Comparison of ENCODE assay signal across 9 cellular contexts in genomic region chr11:46315033-46315738, GRCh38. TPM values are rescaled to one million over a fixed set of nuclear protein-coding genes. Genes with fewer than 3 reads are reported as not detected.
DNase-seq lines count a peak whose midpoint lies in the region; ATAC-seq and TF ChIP-seq lines count a peak whose summit lies in the region.
"Had no signal": no experiment of that assay in that cellular context is flagged by ENCODE, and none has a peak within 500 bp of the region (broad histone marks: within the 10 kb centered on the region; RNA-seq: fewer than 3 reads in every experiment).

No MANE protein-coding gene starts in this region.

- POLR2A ChIA-PET in AG04449 (lab: Yijun Ruan, JAX) = interaction anchor here (0.9 to 1.6 kb wide), 3 partner anchors 72 to 77 kb away, joined by 3 to 4 read pairs (median 4); no protein-coding TSS in a partner anchor

- no peak overlapping the region for H3K4me3 ChIP-seq in AG04449 (ENCODE audit: low read depth, low read length)

- no peak for DNase-seq in AG04449 (ENCODE audit: low read depth, low spot score)
- peak; percentile 80 for DNase-seq in GM19240 (ENCODE audit: insufficient read length, low spot score)
- DNase-seq in NCI-H69 (lab: John Stamatoyannopoulos, UW) = peak; percentile 86
- peak; percentile 71 to 75 for DNase-seq in activated CD4-positive, alpha-beta T cell treated with anti-CD3 and anti-CD28 coated beads, Interleukin-2, amount 50 U/mL, for 4 hours
- peak; percentile 87 for DNase-seq in ecto neural progenitor cell (ENCODE audit: low spot score)
- DNase-seq in mucosa of gallbladder (ENCODE audit: low spot score) = peak; percentile 77

- TF ChIP-seq CTCF in AG04449 (IDR thresholded peaks at IDR 0.05; ENCODE audit: insufficient read depth, low read length, missing control alignments) = peak; percentile 71

- no peaks in the 10 kb centered on the region for H3K36me3 Mint-ChIP-seq in stimulated activated memory B cell treated with anti-CD40 and anti-IgM and Interleukin-4, amounts not matched to agents 10 μg/mL and 1 μg/mL and 100 μg/mL, for 72 hours

- H3K4me3 Mint-ChIP-seq in stimulated activated memory B cell treated with anti-CD40 and anti-IgM and Interleukin-4, amounts not matched to agents 10 μg/mL and 1 μg/mL and 100 μg/mL, for 72 hours = no peak overlapping the region
- H3K4me3 Mint-ChIP-seq: stimulated activated naive CD8-positive, alpha-beta T cell treated with anti-CD3 and anti-CD28 coated beads, Interleukin-15, Interleukin-2, amounts not matched to agents 100 ng/mL and 50 ng/mL, for 24 hours had no signal

- peaks cover 42% of the 10 kb centered on the region for H3K27me3 Mint-ChIP-seq in stimulated activated memory B cell treated with anti-CD40 and anti-IgM and Interleukin-4, amounts not matched to agents 10 μg/mL and 1 μg/mL and 100 μg/mL, for 72 hours
- H3K27me3 Mint-ChIP-seq: stimulated activated naive CD8-positive, alpha-beta T cell treated with anti-CD3 and anti-CD28 coated beads, Interleukin-15, Interleukin-2, amounts not matched to agents 100 ng/mL and 50 ng/mL, for 24 hours had no signal

- no peak overlapping the region for H3K27ac Mint-ChIP-seq in stimulated activated memory B cell treated with anti-CD40 and anti-IgM and Interleukin-4, amounts not matched to agents 10 μg/mL and 1 μg/mL and 100 μg/mL, for 72 hours
- H3K27ac Mint-ChIP-seq: stimulated activated naive CD8-positive, alpha-beta T cell treated with anti-CD3 and anti-CD28 coated beads, Interleukin-15, Interleukin-2, amounts not matched to agents 100 ng/mL and 50 ng/mL, for 24 hours had no signal

- peaks cover 23% of the 10 kb centered on the region for H3K4me1 Mint-ChIP-seq in stimulated activated memory B cell treated with anti-CD40 and anti-IgM and Interleukin-4, amounts not matched to agents 10 μg/mL and 1 μg/mL and 100 μg/mL, for 72 hours

- no peaks in the 10 kb centered on the region for H3K9me3 Mint-ChIP-seq in stimulated activated memory B cell treated with anti-CD40 and anti-IgM and Interleukin-4, amounts not matched to agents 10 μg/mL and 1 μg/mL and 100 μg/mL, for 72 hours
- H3K9me3 Mint-ChIP-seq: stimulated activated naive CD8-positive, alpha-beta T cell treated with anti-CD3 and anti-CD28 coated beads, Interleukin-15, Interleukin-2, amounts not matched to agents 100 ng/mL and 50 ng/mL, for 24 hours had no signal

- CTCF ChIA-PET in AG04449 (lab: Yijun Ruan, JAX) = interaction anchor here (0.8 to 20.0 kb wide), 17 partner anchors 8 to 192 kb away, joined by 3 to 661 read pairs (median 5); partner anchors contain the start of gene CREB3L1

- ATAC-seq in stimulated activated memory B cell treated with anti-CD40 and anti-IgM and Interleukin-4, amounts not matched to agents 10 μg/mL and 1 μg/mL and 100 μg/mL, for 72 hours = peak; percentile 52
- ATAC-seq in HG02840 (IDR thresholded peaks at IDR 0.05; ENCODE audit: low FRiP score, unreplicated experiment) = no peak

RNA-seq across cellular contexts. Expression of gene DGKZ, which starts 32.1 kb away (rescaled TPM):
- total RNA-seq in mucosa of gallbladder = 83.8 TPM

RNA-seq across cellular contexts. Expression of gene CREB3L1, which starts 37.7 kb away (rescaled TPM):
- total RNA-seq in mucosa of gallbladder = 81.6 TPM
